Comparison of ENCODE assay signal across 1 cellular context in the genomic region with DNA sequence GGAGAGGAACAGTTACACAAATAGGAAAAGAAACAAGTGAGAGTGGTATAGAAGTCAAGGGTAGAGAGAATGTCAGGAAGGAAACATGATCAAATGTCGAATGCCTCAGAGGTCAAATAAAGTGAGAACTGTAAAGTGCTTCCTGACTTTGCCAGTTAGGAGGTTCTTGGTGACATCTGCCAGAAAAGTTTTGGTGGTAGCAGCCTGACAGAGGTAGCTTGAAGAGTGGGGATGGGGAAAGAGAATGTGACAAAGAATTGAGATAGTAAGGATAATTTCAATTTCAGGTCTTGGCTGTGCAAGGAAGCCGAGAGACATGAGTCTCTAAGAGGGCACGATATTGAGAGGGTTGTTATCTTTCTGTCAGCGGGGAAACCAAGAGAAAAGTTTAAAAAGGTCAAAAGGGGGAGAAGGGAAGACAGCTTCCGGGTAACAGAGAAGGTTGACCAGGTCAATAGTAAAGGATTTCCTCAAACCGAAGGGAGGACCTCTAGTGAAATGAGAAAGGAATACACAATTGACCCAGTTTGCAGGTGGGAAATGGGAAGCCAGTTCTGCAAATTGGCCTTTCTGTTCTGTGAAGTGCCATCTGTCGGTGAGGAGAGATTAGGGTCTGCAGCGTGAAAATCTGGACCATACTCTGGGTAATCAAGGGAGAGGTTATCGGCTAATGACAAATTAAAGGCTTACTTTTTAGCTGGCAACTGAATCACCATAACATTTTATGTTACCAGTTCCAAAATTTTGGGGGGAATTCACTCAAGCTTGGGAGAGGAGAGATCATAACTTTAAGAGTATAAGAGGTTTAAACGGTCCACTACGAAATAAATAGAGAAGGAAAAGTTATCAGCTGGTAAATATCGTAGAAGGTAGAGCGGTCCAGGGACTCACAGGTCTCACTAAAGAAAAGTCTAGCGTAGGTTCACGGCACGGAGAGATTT.
A peak's percentile ranks its signal among the peaks of the same experiment; 100 is the strongest.
TF ChIP-seq lines count a peak whose summit lies in the region.

No MANE protein-coding gene starts in this region.

TF ChIP-seq in HepG2, 621 proteins besides CTCF, POLR2A, EP300 and RAD21 (continued from another document and continues in another):
- TF ChIP-seq, protein P1, sequence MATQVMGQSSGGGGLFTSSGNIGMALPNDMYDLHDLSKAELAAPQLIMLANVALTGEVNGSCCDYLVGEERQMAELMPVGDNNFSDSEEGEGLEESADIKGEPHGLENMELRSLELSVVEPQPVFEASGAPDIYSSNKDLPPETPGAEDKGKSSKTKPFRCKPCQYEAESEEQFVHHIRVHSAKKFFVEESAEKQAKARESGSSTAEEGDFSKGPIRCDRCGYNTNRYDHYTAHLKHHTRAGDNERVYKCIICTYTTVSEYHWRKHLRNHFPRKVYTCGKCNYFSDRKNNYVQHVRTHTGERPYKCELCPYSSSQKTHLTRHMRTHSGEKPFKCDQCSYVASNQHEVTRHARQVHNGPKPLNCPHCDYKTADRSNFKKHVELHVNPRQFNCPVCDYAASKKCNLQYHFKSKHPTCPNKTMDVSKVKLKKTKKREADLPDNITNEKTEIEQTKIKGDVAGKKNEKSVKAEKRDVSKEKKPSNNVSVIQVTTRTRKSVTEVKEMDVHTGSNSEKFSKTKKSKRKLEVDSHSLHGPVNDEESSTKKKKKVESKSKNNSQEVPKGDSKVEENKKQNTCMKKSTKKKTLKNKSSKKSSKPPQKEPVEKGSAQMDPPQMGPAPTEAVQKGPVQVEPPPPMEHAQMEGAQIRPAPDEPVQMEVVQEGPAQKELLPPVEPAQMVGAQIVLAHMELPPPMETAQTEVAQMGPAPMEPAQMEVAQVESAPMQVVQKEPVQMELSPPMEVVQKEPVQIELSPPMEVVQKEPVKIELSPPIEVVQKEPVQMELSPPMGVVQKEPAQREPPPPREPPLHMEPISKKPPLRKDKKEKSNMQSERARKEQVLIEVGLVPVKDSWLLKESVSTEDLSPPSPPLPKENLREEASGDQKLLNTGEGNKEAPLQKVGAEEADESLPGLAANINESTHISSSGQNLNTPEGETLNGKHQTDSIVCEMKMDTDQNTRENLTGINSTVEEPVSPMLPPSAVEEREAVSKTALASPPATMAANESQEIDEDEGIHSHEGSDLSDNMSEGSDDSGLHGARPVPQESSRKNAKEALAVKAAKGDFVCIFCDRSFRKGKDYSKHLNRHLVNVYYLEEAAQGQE (IDR thresholded peaks at IDR 0.05; ENCODE audit: borderline replicate concordance in 1 of 2, low read depth in 1 of 2, low read length in 2 of 2) = no peak
- TF ChIP-seq ZNF614 (CRISPR knock-in tag; IDR thresholded peaks at IDR 0.05; ENCODE audit: borderline replicate concordance) (no peak), REXO4 (CRISPR knock-in tag; IDR thresholded peaks at IDR 0.05; ENCODE audit: borderline replicate concordance) (no peak), U2AF1 (optimal IDR thresholded peaks at IDR 0.05; ENCODE audit: low read depth, low read length) (peak; percentile 5), ZNF331 (CRISPR knock-in tag; IDR thresholded peaks at IDR 0.05) (peak; percentile 63), ARNT (IDR thresholded peaks at IDR 0.05) (no peak), ZNF572 (CRISPR knock-in tag; IDR thresholded peaks at IDR 0.05) (no peak), NFATC3 (CRISPR knock-in tag; IDR thresholded peaks at IDR 0.05) (no peak), ZNF232 (CRISPR knock-in tag; IDR thresholded peaks at IDR 0.05; ENCODE audit: borderline replicate concordance) (no peak), ZNF329 (CRISPR knock-in tag; IDR thresholded peaks at IDR 0.05; ENCODE audit: low read depth) (no peak), TCF7L2 (IDR thresholded peaks at IDR 0.05; ENCODE audit: low read depth, low read length) (no peak), KDM4B (CRISPR knock-in tag; IDR thresholded peaks at IDR 0.05) (0 out of 2 replicates have a peak, but pooled peaks have one; percentile 50), PHF20 (CRISPR knock-in tag; IDR thresholded peaks at IDR 0.05) (no peak), ISL2 (CRISPR knock-in tag; IDR thresholded peaks at IDR 0.05) (0 out of 2 replicates have a peak, but pooled peaks have one; percentile 26), SAP130 (CRISPR knock-in tag; IDR thresholded peaks at IDR 0.05; ENCODE audit: low read depth) (peak; percentile 88), ETV5 (CRISPR knock-in tag; IDR thresholded peaks at IDR 0.05; ENCODE audit: borderline replicate concordance) (peak; percentile 43; the same call in 1 of the 2 replicates), MBNL3 (CRISPR knock-in tag; conservative IDR thresholded peaks at IDR 0.05) (no peak), ZNF652 (CRISPR knock-in tag; IDR thresholded peaks at IDR 0.05; ENCODE audit: borderline replicate concordance, low read depth) (no peak), ZNF260 (CRISPR knock-in tag; IDR thresholded peaks at IDR 0.05; ENCODE audit: borderline replicate concordance, low read depth) (no peak), ZNF569 (CRISPR knock-in tag; IDR thresholded peaks at IDR 0.05; ENCODE audit: borderline replicate concordance) (no peak), SRF (IDR thresholded peaks at IDR 0.05; ENCODE audit: low read depth, low read length) (no peak), KLF15 (CRISPR knock-in tag; IDR thresholded peaks at IDR 0.05; ENCODE audit: borderline replicate concordance) (no peak; the same call in 1 of the 2 replicates), MTF2 (CRISPR knock-in tag; IDR thresholded peaks at IDR 0.05; ENCODE audit: borderline replicate concordance) (no peak; the same call in none of the 2 replicates), AKAP8 (CRISPR knock-in tag; IDR thresholded peaks at IDR 0.05) (no peak), ATF7-NPFF (CRISPR knock-in tag; IDR thresholded peaks at IDR 0.05; ENCODE audit: low read depth) (no peak), SMARCE1 (IDR thresholded peaks at IDR 0.05; ENCODE audit: borderline replicate concordance) (no peak), RBAK (CRISPR knock-in tag; IDR thresholded peaks at IDR 0.05) (no peak)
- TF ChIP-seq, protein P2, sequence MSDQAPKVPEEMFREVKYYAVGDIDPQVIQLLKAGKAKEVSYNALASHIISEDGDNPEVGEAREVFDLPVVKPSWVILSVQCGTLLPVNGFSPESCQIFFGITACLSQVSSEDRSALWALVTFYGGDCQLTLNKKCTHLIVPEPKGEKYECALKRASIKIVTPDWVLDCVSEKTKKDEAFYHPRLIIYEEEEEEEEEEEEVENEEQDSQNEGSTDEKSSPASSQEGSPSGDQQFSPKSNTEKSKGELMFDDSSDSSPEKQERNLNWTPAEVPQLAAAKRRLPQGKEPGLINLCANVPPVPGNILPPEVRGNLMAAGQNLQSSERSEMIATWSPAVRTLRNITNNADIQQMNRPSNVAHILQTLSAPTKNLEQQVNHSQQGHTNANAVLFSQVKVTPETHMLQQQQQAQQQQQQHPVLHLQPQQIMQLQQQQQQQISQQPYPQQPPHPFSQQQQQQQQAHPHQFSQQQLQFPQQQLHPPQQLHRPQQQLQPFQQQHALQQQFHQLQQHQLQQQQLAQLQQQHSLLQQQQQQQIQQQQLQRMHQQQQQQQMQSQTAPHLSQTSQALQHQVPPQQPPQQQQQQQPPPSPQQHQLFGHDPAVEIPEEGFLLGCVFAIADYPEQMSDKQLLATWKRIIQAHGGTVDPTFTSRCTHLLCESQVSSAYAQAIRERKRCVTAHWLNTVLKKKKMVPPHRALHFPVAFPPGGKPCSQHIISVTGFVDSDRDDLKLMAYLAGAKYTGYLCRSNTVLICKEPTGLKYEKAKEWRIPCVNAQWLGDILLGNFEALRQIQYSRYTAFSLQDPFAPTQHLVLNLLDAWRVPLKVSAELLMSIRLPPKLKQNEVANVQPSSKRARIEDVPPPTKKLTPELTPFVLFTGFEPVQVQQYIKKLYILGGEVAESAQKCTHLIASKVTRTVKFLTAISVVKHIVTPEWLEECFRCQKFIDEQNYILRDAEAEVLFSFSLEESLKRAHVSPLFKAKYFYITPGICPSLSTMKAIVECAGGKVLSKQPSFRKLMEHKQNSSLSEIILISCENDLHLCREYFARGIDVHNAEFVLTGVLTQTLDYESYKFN (CRISPR knock-in tag; conservative IDR thresholded peaks at IDR 0.05) = no peak
- TF ChIP-seq, protein P3, sequence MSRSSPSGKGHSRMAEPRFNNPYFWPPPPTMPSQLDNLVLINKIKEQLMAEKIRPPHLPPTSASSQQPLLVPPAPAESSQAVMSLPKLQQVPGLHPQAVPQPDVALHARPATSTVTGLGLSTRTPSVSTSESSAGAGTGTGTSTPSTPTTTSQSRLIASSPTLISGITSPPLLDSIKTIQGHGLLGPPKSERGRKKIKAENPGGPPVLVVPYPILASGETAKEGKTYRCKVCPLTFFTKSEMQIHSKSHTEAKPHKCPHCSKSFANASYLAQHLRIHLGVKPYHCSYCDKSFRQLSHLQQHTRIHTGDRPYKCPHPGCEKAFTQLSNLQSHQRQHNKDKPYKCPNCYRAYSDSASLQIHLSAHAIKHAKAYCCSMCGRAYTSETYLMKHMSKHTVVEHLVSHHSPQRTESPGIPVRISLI (CRISPR knock-in tag; IDR thresholded peaks at IDR 0.05; ENCODE audit: borderline replicate concordance) = no peak
- TF ChIP-seq, protein P4, sequence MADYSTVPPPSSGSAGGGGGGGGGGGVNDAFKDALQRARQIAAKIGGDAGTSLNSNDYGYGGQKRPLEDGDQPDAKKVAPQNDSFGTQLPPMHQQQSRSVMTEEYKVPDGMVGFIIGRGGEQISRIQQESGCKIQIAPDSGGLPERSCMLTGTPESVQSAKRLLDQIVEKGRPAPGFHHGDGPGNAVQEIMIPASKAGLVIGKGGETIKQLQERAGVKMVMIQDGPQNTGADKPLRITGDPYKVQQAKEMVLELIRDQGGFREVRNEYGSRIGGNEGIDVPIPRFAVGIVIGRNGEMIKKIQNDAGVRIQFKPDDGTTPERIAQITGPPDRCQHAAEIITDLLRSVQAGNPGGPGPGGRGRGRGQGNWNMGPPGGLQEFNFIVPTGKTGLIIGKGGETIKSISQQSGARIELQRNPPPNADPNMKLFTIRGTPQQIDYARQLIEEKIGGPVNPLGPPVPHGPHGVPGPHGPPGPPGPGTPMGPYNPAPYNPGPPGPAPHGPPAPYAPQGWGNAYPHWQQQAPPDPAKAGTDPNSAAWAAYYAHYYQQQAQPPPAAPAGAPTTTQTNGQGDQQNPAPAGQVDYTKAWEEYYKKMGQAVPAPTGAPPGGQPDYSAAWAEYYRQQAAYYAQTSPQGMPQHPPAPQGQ (CRISPR knock-in tag; IDR thresholded peaks at IDR 0.05; ENCODE audit: borderline replicate concordance) = no peak
- TF ChIP-seq, protein P5, sequence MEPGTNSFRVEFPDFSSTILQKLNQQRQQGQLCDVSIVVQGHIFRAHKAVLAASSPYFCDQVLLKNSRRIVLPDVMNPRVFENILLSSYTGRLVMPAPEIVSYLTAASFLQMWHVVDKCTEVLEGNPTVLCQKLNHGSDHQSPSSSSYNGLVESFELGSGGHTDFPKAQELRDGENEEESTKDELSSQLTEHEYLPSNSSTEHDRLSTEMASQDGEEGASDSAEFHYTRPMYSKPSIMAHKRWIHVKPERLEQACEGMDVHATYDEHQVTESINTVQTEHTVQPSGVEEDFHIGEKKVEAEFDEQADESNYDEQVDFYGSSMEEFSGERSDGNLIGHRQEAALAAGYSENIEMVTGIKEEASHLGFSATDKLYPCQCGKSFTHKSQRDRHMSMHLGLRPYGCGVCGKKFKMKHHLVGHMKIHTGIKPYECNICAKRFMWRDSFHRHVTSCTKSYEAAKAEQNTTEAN (CRISPR knock-in tag; conservative IDR thresholded peaks at IDR 0.05) = no peak
- TF ChIP-seq, protein P6, sequence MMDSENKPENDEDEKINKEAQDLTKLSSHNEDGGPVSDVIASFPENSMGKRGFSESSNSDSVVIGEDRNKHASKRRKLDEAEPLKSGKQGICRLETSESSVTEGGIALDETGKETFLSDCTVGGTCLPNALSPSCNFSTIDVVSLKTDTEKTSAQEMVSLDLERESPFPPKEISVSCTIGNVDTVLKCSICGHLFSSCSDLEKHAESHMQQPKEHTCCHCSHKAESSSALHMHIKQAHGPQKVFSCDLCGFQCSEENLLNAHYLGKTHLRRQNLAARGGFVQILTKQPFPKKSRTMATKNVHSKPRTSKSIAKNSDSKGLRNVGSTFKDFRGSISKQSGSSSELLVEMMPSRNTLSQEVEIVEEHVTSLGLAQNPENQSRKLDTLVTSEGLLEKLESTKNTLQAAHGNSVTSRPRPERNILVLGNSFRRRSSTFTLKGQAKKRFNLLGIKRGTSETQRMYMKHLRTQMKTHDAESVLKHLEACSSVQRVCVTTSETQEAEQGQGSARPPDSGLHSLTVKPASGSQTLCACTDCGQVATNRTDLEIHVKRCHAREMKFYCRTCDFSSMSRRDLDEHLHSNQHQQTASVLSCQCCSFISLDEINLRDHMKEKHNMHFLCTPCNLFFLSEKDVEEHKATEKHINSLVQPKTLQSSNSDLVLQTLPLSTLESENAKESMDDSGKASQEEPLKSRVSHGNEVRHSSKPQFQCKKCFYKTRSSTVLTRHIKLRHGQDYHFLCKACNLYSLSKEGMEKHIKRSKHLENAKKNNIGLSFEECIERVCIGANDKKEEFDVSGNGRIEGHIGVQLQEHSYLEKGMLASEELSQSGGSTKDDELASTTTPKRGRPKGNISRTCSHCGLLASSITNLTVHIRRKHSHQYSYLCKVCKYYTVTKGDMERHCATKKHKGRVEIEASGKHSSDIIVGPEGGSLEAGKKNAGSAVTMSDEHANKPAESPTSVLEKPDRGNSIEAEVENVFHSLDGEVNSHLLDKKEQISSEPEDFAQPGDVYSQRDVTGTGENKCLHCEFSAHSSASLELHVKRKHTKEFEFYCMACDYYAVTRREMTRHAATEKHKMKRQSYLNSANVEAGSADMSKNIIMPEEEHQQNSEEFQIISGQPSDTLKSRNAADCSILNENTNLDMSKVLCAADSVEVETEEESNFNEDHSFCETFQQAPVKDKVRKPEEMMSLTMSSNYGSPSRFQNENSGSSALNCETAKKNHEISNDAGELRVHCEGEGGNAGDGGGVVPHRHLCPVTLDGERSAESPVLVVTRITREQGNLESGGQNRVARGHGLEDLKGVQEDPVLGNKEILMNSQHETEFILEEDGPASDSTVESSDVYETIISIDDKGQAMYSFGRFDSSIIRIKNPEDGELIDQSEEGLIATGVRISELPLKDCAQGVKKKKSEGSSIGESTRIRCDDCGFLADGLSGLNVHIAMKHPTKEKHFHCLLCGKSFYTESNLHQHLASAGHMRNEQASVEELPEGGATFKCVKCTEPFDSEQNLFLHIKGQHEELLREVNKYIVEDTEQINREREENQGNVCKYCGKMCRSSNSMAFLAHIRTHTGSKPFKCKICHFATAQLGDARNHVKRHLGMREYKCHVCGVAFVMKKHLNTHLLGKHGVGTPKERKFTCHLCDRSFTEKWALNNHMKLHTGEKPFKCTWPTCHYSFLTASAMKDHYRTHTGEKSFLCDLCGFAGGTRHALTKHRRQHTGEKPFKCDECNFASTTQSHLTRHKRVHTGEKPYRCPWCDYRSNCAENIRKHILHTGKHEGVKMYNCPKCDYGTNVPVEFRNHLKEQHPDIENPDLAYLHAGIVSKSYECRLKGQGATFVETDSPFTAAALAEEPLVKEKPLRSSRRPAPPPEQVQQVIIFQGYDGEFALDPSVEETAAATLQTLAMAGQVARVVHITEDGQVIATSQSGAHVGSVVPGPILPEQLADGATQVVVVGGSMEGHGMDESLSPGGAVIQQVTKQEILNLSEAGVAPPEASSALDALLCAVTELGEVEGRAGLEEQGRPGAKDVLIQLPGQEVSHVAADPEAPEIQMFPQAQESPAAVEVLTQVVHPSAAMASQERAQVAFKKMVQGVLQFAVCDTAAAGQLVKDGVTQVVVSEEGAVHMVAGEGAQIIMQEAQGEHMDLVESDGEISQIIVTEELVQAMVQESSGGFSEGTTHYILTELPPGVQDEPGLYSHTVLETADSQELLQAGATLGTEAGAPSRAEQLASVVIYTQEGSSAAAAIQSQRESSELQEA (CRISPR knock-in tag; IDR thresholded peaks at IDR 0.05; ENCODE audit: not compliant biosample characterization) = no peak
- TF ChIP-seq, protein P7, sequence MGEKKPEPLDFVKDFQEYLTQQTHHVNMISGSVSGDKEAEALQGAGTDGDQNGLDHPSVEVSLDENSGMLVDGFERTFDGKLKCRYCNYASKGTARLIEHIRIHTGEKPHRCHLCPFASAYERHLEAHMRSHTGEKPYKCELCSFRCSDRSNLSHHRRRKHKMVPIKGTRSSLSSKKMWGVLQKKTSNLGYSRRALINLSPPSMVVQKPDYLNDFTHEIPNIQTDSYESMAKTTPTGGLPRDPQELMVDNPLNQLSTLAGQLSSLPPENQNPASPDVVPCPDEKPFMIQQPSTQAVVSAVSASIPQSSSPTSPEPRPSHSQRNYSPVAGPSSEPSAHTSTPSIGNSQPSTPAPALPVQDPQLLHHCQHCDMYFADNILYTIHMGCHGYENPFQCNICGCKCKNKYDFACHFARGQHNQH (CRISPR knock-in tag; IDR thresholded peaks at IDR 0.05) = no peak; the same call in 1 of the 2 replicates
